ENCODE assay signal across 22 cellular contexts in genomic region chr20:42125426-42125825, GRCh38.
"Had no signal": no experiment of that assay in that cellular context is flagged by ENCODE, and none has a peak within 500 bp of the region (broad histone marks: within the 10 kb centered on the region; RNA-seq: fewer than 3 reads in every experiment).

No MANE protein-coding gene starts in this region.

- H3K9me3 ChIP-seq: SJSA1 had no signal

- H3K27ac ChIP-seq: brain microvascular endothelial cell, cardiac muscle cell, SJSA1 had no signal

- H3K36me3 ChIP-seq: brain microvascular endothelial cell, cardiac muscle cell, SJSA1 had no signal

- H3K4me3 ChIP-seq: cardiac muscle cell, SJSA1 had no signal

- DNase-seq: activated CD4-positive, alpha-beta T cell treated with anti-CD3 and anti-CD28 coated beads, Interleukin-2, amount 10 ng/mL, durations not matched to agents 24 days and 14 days; activated CD4-positive, alpha-beta T cell treated with anti-CD3 and anti-CD28 coated beads, Interleukin-2, amount 50 U/mL, for 48 hours; activated CD4-positive, CD25-positive, alpha-beta regulatory T cell treated with anti-CD3 and anti-CD28 coated beads, Interleukin-2, amount 50 U/mL, for 72 hours; activated CD8-positive, alpha-beta memory T cell treated with anti-CD3 and anti-CD28 coated beads for 24 hours; activated gamma-delta T cell treated with Interleukin-2 at 50 U/mL for 16 hours; activated naive CD4-positive, alpha-beta T cell treated with anti-CD3 and anti-CD28 coated beads, Interleukin-2, amount 10 ng/mL, durations not matched to agents 7 days and 5 days; activated naive CD8-positive, alpha-beta T cell treated with anti-CD3 and anti-CD28 coated beads for 36 hours; activated T-cell treated with anti-CD3 and anti-CD28 coated beads, Interleukin-2, amount 50 U/mL, for 4 hours; brain microvascular endothelial cell; NCI-H1105; NCI-H1436; NCI-H1694 treated with DMSO at 0.1 percent for 48 hours; NCI-H2029 treated with DMSO at 0.1 percent for 48 hours; NCI-H510A treated with DMSO at 0.1 percent for 48 hours; OCI-M1; SHP77 had no signal

- ATAC-seq: activated T-cell treated with anti-CD3 and anti-CD28 coated beads, Interleukin-2, amount 50 U/mL, for 4 hours; activated T-helper 17 cell treated with anti-CD3 and anti-CD28 coated beads, Interleukin-2, amount 50 U/mL, for 72 hours; Panc1; SK-N-SH treated with all-trans-retinoic acid at 6 μM for 48 hours; WTC11 had no signal

- H3K4me1 ChIP-seq: SJSA1 had no signal

- H3K27me3 ChIP-seq: brain microvascular endothelial cell, cardiac muscle cell, SJSA1 had no signal
